Comparison of ENCODE assay signal across 30 cellular contexts in the genomic region with DNA sequence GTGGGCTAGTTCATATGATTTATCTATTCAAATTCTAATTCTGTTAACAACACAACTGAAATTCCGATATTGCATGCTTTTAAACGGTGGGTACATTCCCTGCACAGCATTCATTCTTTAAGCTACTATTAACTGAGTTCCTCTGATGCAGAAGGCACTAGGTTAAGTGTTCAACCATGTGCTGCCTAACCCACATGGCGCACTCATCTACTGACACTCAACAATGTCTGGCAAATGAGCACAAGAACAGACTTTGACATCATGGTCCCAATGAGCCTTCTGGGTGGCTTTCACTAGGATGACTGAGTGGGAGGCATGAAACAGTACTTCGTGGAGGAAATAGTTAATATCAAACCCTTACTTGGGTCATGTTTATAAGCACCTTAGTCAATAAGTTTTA. TPM values are rescaled to one million over a fixed set of nuclear protein-coding genes. Genes with fewer than 3 reads are reported as not detected.
DNase-seq lines count a peak whose midpoint lies in the region; TF ChIP-seq lines count a peak whose summit lies in the region.
"Had no signal": no experiment of that assay in that cellular context is flagged by ENCODE, and none has a peak within 500 bp of the region (broad histone marks: within the 10 kb centered on the region; RNA-seq: fewer than 3 reads in every experiment).

No MANE protein-coding gene starts in this region.

- H4K12ac ChIP-seq in trophoblast cell (ENCODE audit: low read depth, low read length) = no peak overlapping the region

- peaks cover 74% of the 10 kb centered on the region for H3K4me1 ChIP-seq in Loucy (ENCODE audit: insufficient read depth, low read length, poor library complexity, severe bottlenecking)
- peaks cover 46% of the 10 kb centered on the region for H3K4me1 ChIP-seq in fibroblast of lung (ENCODE audit: control insufficient read depth, extremely low read depth, insufficient read depth, low read length)
- H3K4me1 ChIP-seq in trophoblast cell (ENCODE audit: control insufficient read depth in 1 of 2, insufficient read depth in 2 of 2, low read length in 2 of 2) = peaks cover 0 to 6% of the 10 kb centered on the region in 2 experiments
- H3K4me1 ChIP-seq: testis had no signal

- H3K9me3 ChIP-seq in Loucy (ENCODE audit: insufficient read depth, low read depth, low read length) (no peaks in the 10 kb centered on the region), fibroblast of lung (ENCODE audit: control insufficient read depth, insufficient read depth, low read depth, low read length) (no peaks in the 10 kb centered on the region), trophoblast cell (ENCODE audit: insufficient read depth, low read depth, low read length) (no peaks in the 10 kb centered on the region)
- H3K9me3 ChIP-seq: ascending aorta, BE2C, gastrocnemius medialis, lower lobe of right lung, mucosa of descending colon, Peyer's patch, testis, uterus had no signal

- H3K36me3 ChIP-seq in Loucy (ENCODE audit: insufficient read depth, low read length) = 0 out of 2 replicates have a peak, but pooled peaks cover 2% of the 10 kb centered on the region
- peaks cover 1% of the 10 kb centered on the region for H3K36me3 ChIP-seq in fibroblast of lung (ENCODE audit: control insufficient read depth, insufficient read depth, low read length)
- H3K36me3 ChIP-seq in trophoblast cell (ENCODE audit: control insufficient read depth in 1 of 2, insufficient read depth in 2 of 2, low read length in 2 of 2) = peaks cover 0 to 8% of the 10 kb centered on the region in 2 experiments
- H3K36me3 ChIP-seq: ascending aorta, gastrocnemius medialis, lower lobe of right lung, Peyer's patch, uterus had no signal

- H2AFZ ChIP-seq in Loucy (ENCODE audit: low read length) (no peak overlapping the region), fibroblast of lung (ENCODE audit: low read length) (no peak overlapping the region), trophoblast cell (ENCODE audit: insufficient read depth, low read length, poor library complexity) (no peak overlapping the region)
- H2AFZ ChIP-seq: hepatocyte had no signal

- H4K8ac ChIP-seq in trophoblast cell (ENCODE audit: low read depth, low read length) = no peak overlapping the region

- no peak overlapping the region for H2BK5ac ChIP-seq in trophoblast cell (ENCODE audit: low read depth, low read length, poor library complexity)

- H2AK5ac ChIP-seq in trophoblast cell (ENCODE audit: low read length) = no peak overlapping the region

- H3K27me3 ChIP-seq in Loucy (ENCODE audit: insufficient read depth, low read length, poor library complexity, severe bottlenecking) = no peaks in the 10 kb centered on the region
- H3K27me3 ChIP-seq in fibroblast of lung (ENCODE audit: control insufficient read depth, insufficient read depth, low read length) = no peaks in the 10 kb centered on the region
- no peaks in the 10 kb centered on the region for H3K27me3 ChIP-seq in trophoblast cell (ENCODE audit: insufficient read depth, low read length)
- H3K27me3 ChIP-seq: ascending aorta, BE2C, gastrocnemius medialis, hepatocyte, Peyer's patch, testis, uterus had no signal

- H2BK120ac ChIP-seq in trophoblast cell (ENCODE audit: insufficient read depth, low read length, poor library complexity) = no peak overlapping the region

- H3K9ac ChIP-seq in Loucy (ENCODE audit: low read depth, low read length, poor library complexity, severe bottlenecking) (no peak overlapping the region), fibroblast of lung (ENCODE audit: insufficient read depth, low read length) (no peak overlapping the region), trophoblast cell (ENCODE audit: low read length) (no peak overlapping the region)

- no peak overlapping the region for H2BK12ac ChIP-seq in trophoblast cell (ENCODE audit: low read length)

- H3K14ac ChIP-seq in trophoblast cell (ENCODE audit: low read length) = no peak overlapping the region

- no peak overlapping the region for H3K18ac ChIP-seq in trophoblast cell (ENCODE audit: low read length)

- no peak overlapping the region for H3K4ac ChIP-seq in trophoblast cell (ENCODE audit: low read depth, low read length)

- in situ Hi-C loops in G401 (cut with HindIII; ENCODE audit: low sequenced_read_pairs) (no loop called here), GM13977 (cut with MboI; ENCODE audit: low pct_unique_long_range_greater_than_20kb, low sequenced_read_pairs, unreplicated experiment) (no loop called here)

- no peaks in the 10 kb centered on the region for H3K9me2 ChIP-seq in Loucy (replicated peaks; ENCODE audit: low read depth, low read length)

- H3K79me1 ChIP-seq in trophoblast cell (ENCODE audit: low read length) = peaks cover 3% of the 10 kb centered on the region

- H4K20me1 ChIP-seq in Loucy (ENCODE audit: insufficient read depth, low read length, poor library complexity, severe bottlenecking) (peaks cover 41% of the 10 kb centered on the region), fibroblast of lung (ENCODE audit: control insufficient read depth, extremely low read depth, insufficient read depth, low read length) (no peaks in the 10 kb centered on the region)

- H3K4me3 ChIP-seq in Loucy (ENCODE audit: low read length, poor library complexity, severe bottlenecking) (peak overlapping the region; percentile 35), fibroblast of lung (replicated peaks in 1 of 4; ENCODE audit: control extremely low read depth in 1 of 4, insufficient read depth in 1 of 4, low read depth in 3 of 4, low read length in 4 of 4) (no peak overlapping the region), trophoblast cell (ENCODE audit: low read depth, low read length) (no peak overlapping the region)
- H3K4me3 ChIP-seq: ascending aorta, gastrocnemius medialis, GM12878, hepatocyte, lower lobe of right lung, mucosa of descending colon, Peyer's patch, testis, uterus had no signal

- no peak overlapping the region for H4K91ac ChIP-seq in trophoblast cell (ENCODE audit: low read depth, low read length)

- H3K79me2 ChIP-seq in Loucy (ENCODE audit: insufficient read depth, low read length) (peaks cover 99% of the 10 kb centered on the region), fibroblast of lung (ENCODE audit: control insufficient read depth, insufficient read depth, low read length) (peaks cover 46% of the 10 kb centered on the region), trophoblast cell (ENCODE audit: control insufficient read depth, insufficient read depth, low read length, poor library complexity) (no peaks in the 10 kb centered on the region)

- no peaks in the 10 kb centered on the region for H3F3A ChIP-seq in Loucy (ENCODE audit: low read depth)

- H3K4me2 ChIP-seq in Loucy (ENCODE audit: low read depth, low read length, poor library complexity, severe bottlenecking) (peak overlapping the region; percentile 86), fibroblast of lung (ENCODE audit: extremely low read depth, insufficient read depth, low read length) (no peak overlapping the region), trophoblast cell (ENCODE audit: low read length) (no peak overlapping the region)
- H3K4me2 ChIP-seq: hepatocyte had no signal

- intact Hi-C loops in cardiac septum (cut with DNase I) = no loop called here

- H3K27ac ChIP-seq in fibroblast of lung (ENCODE audit: insufficient read depth, low read length) = peak overlapping the region; percentile 95
- no peak overlapping the region for H3K27ac ChIP-seq in trophoblast cell (ENCODE audit: low read depth, low read length)
- H3K27ac ChIP-seq: ascending aorta, hepatocyte, lower lobe of right lung, Peyer's patch, testis, uterus had no signal

- no peak overlapping the region for H3K23ac ChIP-seq in trophoblast cell (ENCODE audit: low read length)

- no peak for TF ChIP-seq CTCF in Loucy (conservative IDR thresholded peaks at IDR 0.05; ENCODE audit: low read length)
- no peak for TF ChIP-seq CTCF in fibroblast of lung (conservative IDR thresholded peaks at IDR 0.05 in 1 of 2, IDR thresholded peaks at IDR 0.05 in 1 of 2; ENCODE audit: low read depth in 1 of 2, low read length in 2 of 2)
- no peak for TF ChIP-seq CTCF in GM13977 (IDR thresholded peaks at IDR 0.05; ENCODE audit: extremely low read depth, insufficient read depth, missing control alignments)

- DNase-seq in G401 (ENCODE audit: low spot score) (peak; percentile 37), fibroblast of lung (ENCODE audit: low read depth in 2 of 2) (peak in 1 of 2 donors; percentile 65), trophoblast cell (peak; percentile 61 to 80), GM13977 (ENCODE audit: low spot score) (no peak), cardiac septum (ENCODE audit: low spot score) (no peak), epidermal melanocyte (ENCODE audit: insufficient read length, low spot score) (no peak)
- DNase-seq: activated CD4-positive, alpha-beta T cell treated with anti-CD3 and anti-CD28 coated beads, Interleukin-2, amount 10 ng/mL, durations not matched to agents 7 days and 5 days; activated effector memory CD4-positive, alpha-beta T cell treated with anti-CD3 and anti-CD28 coated beads, Interleukin-2, amount 50 U/mL, for 16 hours; activated T-cell treated with anti-CD3 and anti-CD28 coated beads, Interleukin-2, amount 50 U/mL, for 24 hours; BE2C; caudate nucleus; CD8-positive, alpha-beta T cell; endodermal cell; gastrocnemius medialis; lower lobe of right lung; mucosa of descending colon; NCI-H146; NCI-H2107; NCI-H345; Peyer's patch; right cardiac atrium; SIG-M5; stimulated activated CD8-positive, alpha-beta memory T cell treated with anti-CD3 and anti-CD28 coated beads, Interleukin-4, amount 100 ng/mL, for 48 hours; T1000; testis; uterus had no signal

- whole genome bisulfite sequencing in trophoblast cell (ENCODE audit: extremely low coverage, insufficient coverage, insufficient read length) = no CpG with 5 or more reads among the region's 4 CpGs

RNA-seq across cellular contexts. Expression of a gene that starts 10.2 kb away (rescaled TPM):
- 2.3 and 6.9 TPM in 2 replicates for total RNA-seq in G401 (2014; rRNA removed; shearing (Covaris generic))
- total RNA-seq in fibroblast of lung (56.8 and 86.0 TPM in 2 replicates), cardiac septum (24.1 TPM)
- polyA plus RNA-seq in fibroblast of lung = 149 and 364 TPM in 2 replicates
- polyA plus RNA-seq in fibroblast of lung (2012) = 64.0 and 156 TPM in 2 replicates
- 14.6 and 34.6 TPM in 2 replicates for polyA minus RNA-seq in fibroblast of lung (ENCODE audit: low replicate concordance)
- polyA plus RNA-seq in trophoblast cell (2013) = 166 and 175 TPM in 2 replicates

Comparison
In these comparisons a context has a peak if more than half of its experiments do, and no peak if none do; other contexts are left out.
1. DNase-seq: peak in G401 (single experiment) and trophoblast cell (2 of 2); none in GM13977 (single experiment), cardiac septum (single experiment) and epidermal melanocyte (single experiment).